21 cellular contexts compared by ENCODE assay signal in the genomic region with DNA sequence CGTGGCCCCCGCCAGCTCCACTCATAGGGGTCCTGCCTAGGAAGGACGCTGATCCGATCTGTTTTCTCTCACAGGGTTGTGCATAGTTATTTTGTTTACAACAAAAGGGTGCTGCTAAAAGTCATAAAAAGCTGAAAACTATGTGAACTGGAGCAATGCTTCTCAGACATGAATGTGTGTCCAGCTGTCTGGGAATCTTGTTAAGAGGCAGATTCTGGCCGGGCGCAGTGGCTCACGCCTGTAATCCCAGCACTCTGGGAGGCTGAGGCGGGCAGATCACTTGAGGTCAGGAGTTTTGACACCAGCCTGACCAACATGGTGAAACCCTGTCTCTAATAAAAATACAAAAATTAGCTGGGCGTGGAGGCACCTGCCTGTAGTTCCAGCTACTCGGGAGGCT. TPM values are rescaled to one million over a fixed set of nuclear protein-coding genes. Genes with fewer than 3 reads are reported as not detected.
DNase-seq lines count a peak whose midpoint lies in the region; TF ChIP-seq lines count a peak whose summit lies in the region.
"Had no signal": no experiment of that assay in that cellular context is flagged by ENCODE, and none has a peak within 500 bp of the region (broad histone marks: within the 10 kb centered on the region; RNA-seq: fewer than 3 reads in every experiment).

No MANE protein-coding gene starts in this region.

- TF ChIP-seq CTCF in WERI-Rb-1 (IDR thresholded peaks at IDR 0.05; ENCODE audit: low read depth, low read length) (no peak), brain (conservative IDR thresholded peaks at IDR 0.05) (no peak), nephron (IDR thresholded peaks at IDR 0.05; ENCODE audit: unreplicated experiment in 3 of 3) (no peak), progenitor cell of endocrine pancreas (IDR thresholded peaks at IDR 0.05; ENCODE audit: unreplicated experiment) (no peak)

- H3K4me1 Mint-ChIP-seq in brain (peaks cover 79% of the 10 kb centered on the region), nephron (peaks cover 20% of the 10 kb centered on the region), progenitor cell of endocrine pancreas (ENCODE audit: low read depth) (peaks cover 6% of the 10 kb centered on the region)

- no peak overlapping the region for H3K4me3 ChIP-seq in WERI-Rb-1 (ENCODE audit: low read depth, low read length)
- H3K4me3 ChIP-seq: HAP-1 had no signal

- H3K27me3 Mint-ChIP-seq in brain (peaks cover 3% of the 10 kb centered on the region), nephron (ENCODE audit: low read depth) (peaks cover 21% of the 10 kb centered on the region), progenitor cell of endocrine pancreas (peaks cover 57% of the 10 kb centered on the region)

- H3K27me3 ChIP-seq in WERI-Rb-1 (ENCODE audit: insufficient read depth, low read depth, severe bottlenecking), result no peaks in the 10 kb centered on the region

- DNase-seq in WERI-Rb-1 (peak; percentile 55), progenitor cell of endocrine pancreas (ENCODE audit: low spot score, unreplicated experiment) (no peak), NCI-H446 (lab: John Stamatoyannopoulos, UW) (no peak), hypothalamus (lab: John Stamatoyannopoulos, UW) (no peak)
- no peak for DNase-seq in stimulated activated CD4-positive, alpha-beta T cell treated with anti-CD3 and anti-CD28 coated beads, Interleukin-15, amount 100 ng/mL, for 24 hours
- DNase-seq in activated naive CD4-positive, alpha-beta T cell treated with Interleukin-2 at 50 U/mL for 16 hours, result no peak
- DNase-seq: Calu3; CD4-positive, alpha-beta memory T cell; COR-L47; DMS53; DMS79 treated with DMSO at 0.1 percent for 48 hours; GF-D8; GOT3; HFFc6 had no signal

- no peaks in the 10 kb centered on the region for H3K9me3 ChIP-seq in WERI-Rb-1 (ENCODE audit: severe bottlenecking)
- H3K9me3 ChIP-seq: HAP-1 had no signal

- peak overlapping the region; percentile 59 for H3K27ac ChIP-seq in WERI-Rb-1

- H3K36me3 ChIP-seq in WERI-Rb-1, result peaks cover 15% of the 10 kb centered on the region
- H3K36me3 ChIP-seq: HAP-1 had no signal

- H3K27ac Mint-ChIP-seq in brain (peak overlapping the region in 3 of 5 experiments; percentile 46 to 88 (median 51)), nephron (peak overlapping the region; percentile 18 to 88 (median 26)), progenitor cell of endocrine pancreas (peak overlapping the region; percentile 15)
- H3K27ac Mint-ChIP-seq: CD4-positive, alpha-beta memory T cell; HFFc6 had no signal

- H3K4me3 Mint-ChIP-seq in brain (peak overlapping the region in 1 of 5 experiments; percentile 50), nephron (peak overlapping the region in 1 of 3 experiments; percentile 28), progenitor cell of endocrine pancreas (ENCODE audit: low read depth) (no peak overlapping the region)
- H3K4me3 Mint-ChIP-seq: CD4-positive, alpha-beta memory T cell; HFFc6 had no signal

- H3K9me3 Mint-ChIP-seq in brain (peaks cover 0 to 83% (median 0%) of the 10 kb centered on the region in 5 experiments), nephron (no peaks in the 10 kb centered on the region), progenitor cell of endocrine pancreas (ENCODE audit: low read depth) (no peaks in the 10 kb centered on the region)
- H3K9me3 Mint-ChIP-seq: HFFc6 had no signal

- H3K36me3 Mint-ChIP-seq in brain (no peaks in the 10 kb centered on the region), nephron (ENCODE audit: low read depth) (no peaks in the 10 kb centered on the region), progenitor cell of endocrine pancreas (ENCODE audit: insufficient read depth) (no peaks in the 10 kb centered on the region)

RNA-seq across cellular contexts. Expression of a gene that starts 8.6 kb away (rescaled TPM):
- polyA plus RNA-seq in brain (ENCODE audit: insufficient read depth, low read depth, low replicate concordance), result 52.9 TPM
- total RNA-seq in progenitor cell of endocrine pancreas, result 1.0 and 1.2 TPM in 2 replicates
- total RNA-seq: Calu3; CD4-positive, alpha-beta memory T cell had no signal

RNA-seq across cellular contexts. Expression of a gene that starts 45.9 kb away (rescaled TPM):
- 58.1 TPM for polyA plus RNA-seq in brain (ENCODE audit: insufficient read depth, low read depth, low replicate concordance)
- total RNA-seq in progenitor cell of endocrine pancreas, result not detected in 2 replicates
- total RNA-seq: A172; Calu3; CD4-positive, alpha-beta memory T cell; Daoy; G401; HFFc6 had no signal
- polyA plus RNA-seq: BJ; CD4-positive, alpha-beta memory T cell had no signal

RNA-seq across cellular contexts. Expression of a gene that starts 48.6 kb away (rescaled TPM):
- polyA plus RNA-seq in brain (ENCODE audit: insufficient read depth, low read depth, low replicate concordance), result 36.8 TPM
- 12.1 and 13.1 TPM in 2 replicates for total RNA-seq in progenitor cell of endocrine pancreas
